In the genomic region with DNA sequence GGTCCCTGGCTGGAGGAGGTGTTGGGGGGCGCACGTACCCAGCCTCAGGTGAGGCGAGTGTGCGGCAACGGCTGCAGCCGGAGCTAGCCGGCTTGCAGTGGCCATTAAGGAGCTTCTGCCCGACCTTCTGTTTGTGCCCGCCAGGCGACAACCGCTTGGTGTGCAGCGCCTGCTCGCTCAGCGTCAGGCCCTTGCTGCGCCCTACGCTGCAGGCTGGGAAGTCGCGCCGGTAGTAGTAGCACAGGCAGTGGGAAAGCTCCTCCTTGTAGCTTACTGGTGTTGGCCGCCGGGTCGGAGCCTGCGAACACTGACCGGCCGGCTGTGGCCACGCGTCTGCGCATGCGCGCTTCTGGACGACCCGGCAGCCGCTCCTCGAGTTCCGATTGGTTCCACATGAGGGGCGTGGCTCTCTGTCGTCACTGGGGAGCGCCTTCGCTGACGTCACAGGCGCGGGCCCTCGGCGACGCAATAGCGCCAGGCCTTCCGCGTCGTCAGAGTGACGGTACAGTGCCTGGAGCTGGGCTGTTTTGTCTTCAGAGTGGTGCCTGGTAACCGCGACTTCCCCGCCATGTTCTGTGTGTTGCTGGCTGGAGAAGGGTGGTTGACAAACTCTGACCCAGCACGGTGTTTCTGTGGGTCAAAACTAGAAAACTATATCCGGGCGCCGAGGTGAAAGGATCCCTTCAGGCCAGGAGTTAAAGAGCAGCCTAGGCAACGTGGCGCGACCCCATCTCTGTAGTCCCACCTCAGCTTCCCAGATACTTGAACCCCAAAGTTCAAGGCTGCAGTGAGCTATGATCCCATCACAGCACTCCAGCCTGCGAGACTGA, we compare ENCODE assay signal across 8 cellular contexts.
DNase-seq lines count a peak whose midpoint lies in the region; ATAC-seq lines count a peak whose summit lies in the region.

No MANE protein-coding gene starts in this region.

- H3K36me3 Mint-ChIP-seq in IgD-negative memory B cell: no peaks in the 10 kb centered on the region
- peaks cover 11% of the 10 kb centered on the region for H3K36me3 Mint-ChIP-seq in activated T-cell treated with anti-CD3 and anti-CD28 coated beads, Interleukin-2, amount 50 U/mL, for 24 hours (ENCODE audit: low read depth)

- H3K9ac ChIP-seq in muscle layer of colon (ENCODE audit: low read length): peak overlapping the region; percentile 98

- WGBS in esophagus, 2 donors: 1% methylated on average over 61 of the region's 61 CpGs

- H3K4me1 ChIP-seq in esophagus (ENCODE audit: control insufficient read depth in 2 of 2, insufficient read depth in 2 of 2, low read length in 1 of 2) (peaks cover 0 to 7% of the 10 kb centered on the region in 2 donors), muscle layer of colon (ENCODE audit: insufficient read depth, low read length) (peaks cover 11% of the 10 kb centered on the region)

- H3K9me3 ChIP-seq in esophagus (ENCODE audit: control insufficient read depth in 2 of 2, insufficient read depth in 1 of 2, low read depth in 1 of 2, low read length in 1 of 2) (no peaks in the 10 kb centered on the region), muscle layer of colon (ENCODE audit: low read length) (no peaks in the 10 kb centered on the region)

- H3K9me3 Mint-ChIP-seq in IgD-negative memory B cell: no peaks in the 10 kb centered on the region
- H3K9me3 Mint-ChIP-seq in activated T-cell treated with anti-CD3 and anti-CD28 coated beads, Interleukin-2, amount 50 U/mL, for 24 hours: no peaks in the 10 kb centered on the region

- peak overlapping the region; percentile 92 to 96 for H3K27ac ChIP-seq in esophagus (ENCODE audit: low read depth in 2 of 2, low read length in 1 of 2)
- peak overlapping the region; percentile 95 for H3K27ac ChIP-seq in muscle layer of colon (ENCODE audit: low read depth, low read length)

- H3K27me3 Mint-ChIP-seq in IgD-negative memory B cell: no peaks in the 10 kb centered on the region
- H3K27me3 Mint-ChIP-seq in activated T-cell treated with anti-CD3 and anti-CD28 coated beads, Interleukin-2, amount 50 U/mL, for 24 hours: no peaks in the 10 kb centered on the region

- H3K36me3 ChIP-seq in esophagus (ENCODE audit: control insufficient read depth in 2 of 2, insufficient read depth in 2 of 2, low read length in 1 of 2) (no peaks in the 10 kb centered on the region), muscle layer of colon (ENCODE audit: insufficient read depth, low read length) (no peaks in the 10 kb centered on the region)

- peak overlapping the region; percentile 64 to 75 for H3K4me3 ChIP-seq in esophagus (ENCODE audit: low read depth in 1 of 2, low read length in 2 of 2)
- H3K4me3 ChIP-seq in muscle layer of colon (ENCODE audit: low read depth in 1 of 2, low read length in 2 of 2): peak overlapping the region; percentile 84 to 87

- no peaks in the 10 kb centered on the region for H3K27me3 ChIP-seq in esophagus (ENCODE audit: control insufficient read depth in 1 of 2, insufficient read depth in 2 of 2, low read length in 2 of 2)
- H3K27me3 ChIP-seq in muscle layer of colon (ENCODE audit: control insufficient read depth in 1 of 2, insufficient read depth in 2 of 2, low read length in 2 of 2): no peaks in the 10 kb centered on the region

- DNase-seq in DMS153 treated with DMSO at 0.1 percent for 48 hours (lab: John Stamatoyannopoulos, UW; ENCODE audit: unreplicated experiment): peak; percentile 90
- DNase-seq in OCI-M2 (lab: John Stamatoyannopoulos, UW; ENCODE audit: unreplicated experiment): peak; percentile 68
- peak; percentile 100 for DNase-seq in activated T-cell treated with anti-CD3 and anti-CD28 coated beads, Interleukin-2, amount 50 U/mL, for 24 hours
- peak; percentile 99 for DNase-seq in stimulated activated CD8-positive, alpha-beta memory T cell treated with anti-CD3 and anti-CD28 coated beads, Interleukin-7, amount 100 ng/mL, for 24 hours (ENCODE audit: low read depth)

- H3K27ac Mint-ChIP-seq in IgD-negative memory B cell: peak overlapping the region; percentile 95 to 100 (median 99)
- H3K27ac Mint-ChIP-seq in activated T-cell treated with anti-CD3 and anti-CD28 coated beads, Interleukin-2, amount 50 U/mL, for 24 hours: peak overlapping the region; percentile 99

- ATAC-seq in GM21529 (IDR thresholded peaks at IDR 0.05; ENCODE audit: unreplicated experiment): peak; percentile 91

- H3K4me1 Mint-ChIP-seq in IgD-negative memory B cell: peaks cover 12 to 20% (median 12%) of the 10 kb centered on the region in 3 donors
- H3K4me1 Mint-ChIP-seq in activated T-cell treated with anti-CD3 and anti-CD28 coated beads, Interleukin-2, amount 50 U/mL, for 24 hours (ENCODE audit: low read depth): peaks cover 37% of the 10 kb centered on the region

- H3K4me3 Mint-ChIP-seq in IgD-negative memory B cell: peak overlapping the region; percentile 90 to 100 (median 96)
- H3K4me3 Mint-ChIP-seq in activated T-cell treated with anti-CD3 and anti-CD28 coated beads, Interleukin-2, amount 50 U/mL, for 24 hours: peak overlapping the region; percentile 97

Comparison
In these comparisons a context has a peak if more than half of its experiments do, and no peak if none do; other contexts are left out.
1. Peak in every context shown above with its lines: DNase-seq, ATAC-seq, H3K4me3 ChIP-seq and H3K27ac ChIP-seq.